Comparison of ENCODE assay signal across 30 cellular contexts in genomic region chr3:173090492-173090891, GRCh38. TPM values are rescaled to one million over a fixed set of nuclear protein-coding genes. Genes with fewer than 3 reads are reported as not detected.
"Had no signal": no experiment of that assay in that cellular context is flagged by ENCODE, and none has a peak within 500 bp of the region (broad histone marks: within the 10 kb centered on the region; RNA-seq: fewer than 3 reads in every experiment).

No MANE protein-coding gene starts in this region.

- DNase-seq: colonic mucosa; cortex of kidney; effector CD8-positive, alpha-beta T cell; effector memory CD8-positive, alpha-beta T cell; endodermal cell; erythroblast; esophagus squamous epithelium; foreskin fibroblast; foreskin melanocyte; gastrocnemius medialis; glutamatergic neuron; heart right ventricle; hippocampal formation; left cardiac atrium; left lung; left ventricle myocardium superior; lower lobe of right lung; mesenchymal stem cell; mucosa of descending colon had no signal

- H3K9me3 ChIP-seq: colonic mucosa, esophagus squamous epithelium, gastrocnemius medialis, lower lobe of right lung, mucosa of descending colon had no signal

- H3K4me1 ChIP-seq: colonic mucosa, esophagus squamous epithelium, gastrocnemius medialis, heart right ventricle, left lung, lower lobe of right lung had no signal

- ATAC-seq: effector memory CD8-positive, alpha-beta T cell; esophagus mucosa; gastrocnemius medialis; heart right ventricle; left cardiac atrium; left lung; left ventricle myocardium superior; lower lobe of right lung; mucosa of descending colon had no signal

- H3K27ac ChIP-seq: colonic mucosa, epithelial cell of prostate, esophagus squamous epithelium, gastrocnemius medialis, heart right ventricle, left lung, lower lobe of right lung had no signal

- H3K4me3 ChIP-seq: colonic mucosa, esophagus squamous epithelium, gastrocnemius medialis, heart right ventricle, left lung, lower lobe of right lung, mucosa of descending colon had no signal

- H3K36me3 ChIP-seq: colonic mucosa, esophagus squamous epithelium, gastrocnemius medialis, heart right ventricle, left lung, lower lobe of right lung had no signal

- H3K27me3 ChIP-seq: colonic mucosa, esophagus squamous epithelium, gastrocnemius medialis, heart right ventricle, left lung had no signal

RNA-seq across cellular contexts. Expression of gene SPATA16, which starts 50.5 kb away (rescaled TPM):
- total RNA-seq: colonic mucosa, dermis microvascular lymphatic vessel endothelial cell, endodermal cell, esophagus mucosa, esophagus squamous epithelium, gastrocnemius medialis, glomerular endothelial cell, heart right ventricle, kidney epithelial cell, left cardiac atrium, left lung, left ventricle myocardium superior, lower leg skin, lower lobe of right lung, lung microvascular endothelial cell, mesenteric fat pad, mesothelial cell of epicardium, mucosa of descending colon, myocyte had no signal
- polyA plus RNA-seq: heart right ventricle, keratinocyte had no signal
